Comparison of ENCODE assay signal across 1 cellular context in genomic region chr3:66317750-66318366, GRCh38.
TF ChIP-seq lines count a peak whose summit lies in the region.

No MANE protein-coding gene starts in this region.

TF ChIP-seq in IMR-90, 13 proteins besides CTCF, POLR2A, EP300 and RAD21 (continued from another document):
- TF ChIP-seq USF2 (IDR thresholded peaks at IDR 0.05; ENCODE audit: low read depth, low read length) (no peak), CEBPB (IDR thresholded peaks at IDR 0.05; ENCODE audit: low read depth, low read length) (no peak), NFE2L2 (IDR thresholded peaks at IDR 0.05; ENCODE audit: low read depth, low read length) (no peak), CHD1 (IDR thresholded peaks at IDR 0.05; ENCODE audit: low read depth, low read length) (no peak)
